8 cellular contexts compared by ENCODE assay signal in genomic region chr15:57592426-57592825, GRCh38. TPM values are rescaled to one million over a fixed set of nuclear protein-coding genes. Genes with fewer than 3 reads are reported as not detected.
DNase-seq lines count a peak whose midpoint lies in the region; ATAC-seq and TF ChIP-seq lines count a peak whose summit lies in the region.

No MANE protein-coding gene starts in this region.

- ATAC-seq in GM18858 (IDR thresholded peaks at IDR 0.05; ENCODE audit: unreplicated experiment) (no peak), GM18873 (IDR thresholded peaks at IDR 0.05; ENCODE audit: low FRiP score, unreplicated experiment) (no peak)

- intact Hi-C loops in Caco-2 (cut with micrococcal nuclease; ENCODE audit: unreplicated experiment): no loop called here
- intact Hi-C loops in esophagus squamous epithelium (cut with DNase I): no loop called here

- TF ChIP-seq POLR2A in esophagus squamous epithelium (IDR thresholded peaks at IDR 0.05): no peak

- H3K4me3 ChIP-seq in Caco-2 (ENCODE audit: low read depth, low read length) (peak overlapping the region; percentile 59), esophagus squamous epithelium (peak overlapping the region; percentile 54 to 81 (median 64))

- no TSS peak for BruUV-seq in Caco-2 (replicated peaks; lab: Mats Ljungman, UMichigan)

- CTCF ChIA-PET in Caco-2 (lab: Charles Lee) (no interaction called here), RWPE1 (lab: Yijun Ruan, JAX) (interaction anchor here (0.6 to 0.8 kb wide), 2 partner anchors 115 to 238 kb away, joined by 3 read pairs; no protein-coding TSS in a partner anchor)

- H3K27me3 ChIP-seq in Caco-2 (replicated peaks; ENCODE audit: control insufficient read depth, insufficient read depth, low read length) (no peaks in the 10 kb centered on the region), esophagus squamous epithelium (peaks cover 0 to 11% (median 0%) of the 10 kb centered on the region in 4 donors)

- DNase-seq in Caco-2: no peak
- no peak for DNase-seq in RWPE1 (ENCODE audit: low spot score)
- DNase-seq in esophagus squamous epithelium (lab: John Stamatoyannopoulos, UW): no peak
- DNase-seq in retina: peak; percentile 17
- no peak for DNase-seq in HCEC 1CT
- DNase-seq in A172 (ENCODE audit: low spot score): no peak

- 70 to 90% methylated on average over 5 of the region's 5 CpGs for WGBS in esophagus squamous epithelium, 2 donors

- H3K27ac ChIP-seq in RWPE1 (peak overlapping the region; percentile 32), esophagus squamous epithelium (peak overlapping the region; percentile 77 to 86 (median 82))

- H3K36me3 ChIP-seq in Caco-2 (ENCODE audit: control insufficient read depth, insufficient read depth, low read length) (no peaks in the 10 kb centered on the region; the same call in 1 of the 2 replicates), esophagus squamous epithelium (no peaks in the 10 kb centered on the region)

- H3K27me3 Mint-ChIP-seq in Caco-2 (ENCODE audit: insufficient read depth, unreplicated experiment): no peaks in the 10 kb centered on the region

- no peak overlapping the region for H3K27ac Mint-ChIP-seq in Caco-2 (ENCODE audit: unreplicated experiment)

- peaks cover 8% of the 10 kb centered on the region; the same call in 1 of the 2 replicates for H3K4me1 ChIP-seq in Caco-2
- H3K4me1 ChIP-seq in esophagus squamous epithelium: peaks cover 0 to 88% (median 6%) of the 10 kb centered on the region in 3 donors

- H3K4me3 Mint-ChIP-seq in Caco-2 (ENCODE audit: unreplicated experiment): peak overlapping the region; percentile 77

- H3K36me3 Mint-ChIP-seq in Caco-2 (ENCODE audit: insufficient read depth, unreplicated experiment): no peaks in the 10 kb centered on the region

- no peak for TF ChIP-seq CTCF in Caco-2 (IDR thresholded peaks at IDR 0.05; ENCODE audit: insufficient read depth in 1 of 2, low read depth in 1 of 2, low read length in 1 of 2, severe bottlenecking in 1 of 2, unreplicated experiment in 1 of 2)
- no peak for TF ChIP-seq CTCF in RWPE1 (conservative IDR thresholded peaks at IDR 0.05; ENCODE audit: low read depth)
- no peak for TF ChIP-seq CTCF in esophagus squamous epithelium (IDR thresholded peaks at IDR 0.05)

- POLR2A ChIA-PET in Caco-2 (lab: Charles Lee): interaction anchor here (0.6 kb wide), 1 partner anchor 739 kb away, joined by 3 read pairs; no protein-coding TSS in a partner anchor
- POLR2A ChIA-PET in RWPE1 (lab: Yijun Ruan, JAX; ENCODE audit: low non-redundant PET): no interaction called here

- H3K9me3 ChIP-seq in Caco-2 (no peaks in the 10 kb centered on the region), esophagus squamous epithelium (no peaks in the 10 kb centered on the region)

- H3K9me3 Mint-ChIP-seq in Caco-2 (ENCODE audit: unreplicated experiment): no peaks in the 10 kb centered on the region

- H3K4me1 Mint-ChIP-seq in Caco-2 (ENCODE audit: low read depth, unreplicated experiment): peaks cover 19% of the 10 kb centered on the region

RNA-seq across cellular contexts. Expression of gene MYZAP, which starts 0.7 kb away (rescaled TPM):
- total RNA-seq in Caco-2 (2022): 4.3 and 6.4 TPM in 2 replicates
- total RNA-seq in esophagus squamous epithelium: 10 to 100 TPM; 21.2 to 36.0 (median 26.5) TPM
- 3.2 and 4.3 TPM in 2 replicates for total RNA-seq in A172 (2014; rRNA removed; shearing (Covaris generic))
